32 cellular contexts compared by ENCODE assay signal in the genomic region with DNA sequence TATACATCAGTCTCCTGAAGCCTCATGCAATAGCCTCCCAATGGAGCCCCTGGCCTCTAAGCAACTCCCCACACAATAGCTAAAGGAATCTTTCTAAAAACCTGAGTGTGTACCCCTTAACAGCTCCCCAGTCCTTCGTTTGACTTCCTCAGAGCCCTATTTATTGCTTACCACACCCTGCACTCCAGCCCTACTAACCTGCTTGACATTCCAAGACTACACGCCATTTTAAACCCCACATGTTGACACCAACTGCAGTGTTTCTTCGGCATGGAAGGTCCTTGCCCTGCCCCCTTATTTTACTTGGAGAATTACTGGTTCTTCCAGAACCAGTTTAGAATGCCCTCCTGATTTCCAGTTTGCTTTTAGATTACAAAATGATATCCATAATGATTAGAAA.
"Had no signal": no experiment of that assay in that cellular context is flagged by ENCODE, and none has a peak within 500 bp of the region (broad histone marks: within the 10 kb centered on the region; RNA-seq: fewer than 3 reads in every experiment).

No MANE protein-coding gene starts in this region.

- H3K27ac ChIP-seq: cardiac muscle cell, RWPE1, VCaP had no signal

- DNase-seq: activated CD4-positive, alpha-beta T cell treated with anti-CD3 and anti-CD28 coated beads for 1 hour; activated CD4-positive, alpha-beta T cell treated with anti-CD3 and anti-CD28 coated beads for 48 hours; activated CD4-positive, CD25-positive, alpha-beta regulatory T cell; activated CD8-positive, alpha-beta T cell treated with anti-CD3 and anti-CD28 coated beads for 36 hours; activated effector memory CD4-positive, alpha-beta T cell treated with anti-CD3 and anti-CD28 coated beads, Interleukin-2, amount 50 U/mL, for 16 hours; activated naive CD4-positive, alpha-beta T cell; activated naive CD4-positive, alpha-beta T cell treated with anti-CD3 and anti-CD28 coated beads, Interleukin-2, amount 50 U/mL, for 16 hours; activated naive CD8-positive, alpha-beta T cell treated with anti-CD3 and anti-CD28 coated beads for 36 hours; activated T-cell treated with anti-CD3 and anti-CD28 coated beads, Interleukin-2, amount 50 U/mL, for 1 hour; activated T-cell treated with anti-CD3 and anti-CD28 coated beads, Interleukin-2, amount 50 U/mL, for 72 hours; amniotic stem cell; aorta; NCI-H1105; NCI-H1417 treated with DMSO at 0.1 percent for 48 hours; NCI-H1694 treated with DMSO at 0.1 percent for 48 hours; NCI-H2029; NCI-H345; NCI-H524 treated with DMSO at 0.1 percent for 48 hours; NK-92 treated with Interleukin-12 subunit alpha and Interleukin-12 subunit beta, amount 100 ng/mL, for 24 hours; PC-3; SIG-M5; T-cell; T-helper 2 cell; T-helper 9 cell had no signal

- H3K36me3 ChIP-seq: cardiac muscle cell had no signal

- H3K27me3 Mint-ChIP-seq: activated CD8-positive, alpha-beta T cell treated with anti-CD3 and anti-CD28 coated beads for 36 hours; activated naive CD8-positive, alpha-beta T cell treated with anti-CD3 and anti-CD28 coated beads for 36 hours; activated T-helper 17 cell treated with anti-CD3 and anti-CD28 coated beads, Interleukin-2, amount 50 U/mL, for 72 hours; central memory CD8-positive, alpha-beta T cell; T-cell had no signal

- H3K4me3 Mint-ChIP-seq: activated CD8-positive, alpha-beta T cell treated with anti-CD3 and anti-CD28 coated beads for 36 hours; activated naive CD8-positive, alpha-beta T cell treated with anti-CD3 and anti-CD28 coated beads for 36 hours; activated T-cell treated with anti-CD3 and anti-CD28 coated beads, Interleukin-2, amount 50 U/mL, for 72 hours; activated T-helper 17 cell treated with anti-CD3 and anti-CD28 coated beads, Interleukin-2, amount 50 U/mL, for 72 hours; central memory CD8-positive, alpha-beta T cell; T-cell had no signal

- H3K27ac Mint-ChIP-seq: activated CD8-positive, alpha-beta T cell treated with anti-CD3 and anti-CD28 coated beads for 36 hours; activated naive CD8-positive, alpha-beta T cell treated with anti-CD3 and anti-CD28 coated beads for 36 hours; activated T-cell treated with anti-CD3 and anti-CD28 coated beads, Interleukin-2, amount 50 U/mL, for 72 hours had no signal

- H3K4me3 ChIP-seq: cardiac muscle cell had no signal

- ATAC-seq: activated CD8-positive, alpha-beta T cell treated with anti-CD3 and anti-CD28 coated beads for 36 hours; activated T-cell treated with anti-CD3 and anti-CD28 coated beads, Interleukin-2, amount 50 U/mL, for 72 hours; activated T-helper 17 cell treated with anti-CD3 and anti-CD28 coated beads, Interleukin-2, amount 50 U/mL, for 72 hours; Right ventricle myocardium inferior; SK-N-SH treated with all-trans-retinoic acid at 6 μM for 48 hours; T-cell had no signal

- H3K27me3 ChIP-seq: cardiac muscle cell had no signal

- H3K9me3 Mint-ChIP-seq: activated CD8-positive, alpha-beta T cell treated with anti-CD3 and anti-CD28 coated beads for 36 hours; activated T-cell treated with anti-CD3 and anti-CD28 coated beads, Interleukin-2, amount 50 U/mL, for 72 hours; activated T-helper 17 cell treated with anti-CD3 and anti-CD28 coated beads, Interleukin-2, amount 50 U/mL, for 72 hours; central memory CD8-positive, alpha-beta T cell had no signal

- FAIRE-seq: RCC 7860 had no signal
